In the genomic region with DNA sequence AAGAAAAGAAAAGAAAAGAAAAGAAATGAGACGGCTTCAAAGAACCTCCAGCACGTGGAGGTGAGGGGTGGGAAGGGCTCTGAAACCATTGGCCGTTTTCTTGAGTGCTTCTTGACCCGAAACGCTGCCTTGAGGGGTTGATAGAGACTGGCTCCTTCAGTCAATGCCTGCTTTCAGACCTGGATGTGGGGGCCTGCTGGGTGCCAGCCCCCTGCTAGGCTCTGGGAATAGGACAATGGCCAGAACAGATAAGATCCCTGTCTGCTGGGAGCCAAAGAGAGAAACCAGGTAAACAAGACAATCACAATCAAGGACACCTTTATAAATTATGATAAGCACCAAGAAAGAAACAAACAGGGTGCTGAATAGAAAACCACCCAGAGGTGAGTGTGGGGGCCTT, we compare ENCODE assay signal across 22 cellular contexts. TPM values are rescaled to one million over a fixed set of nuclear protein-coding genes. Genes with fewer than 3 reads are reported as not detected.
DNase-seq lines count a peak whose midpoint lies in the region; ATAC-seq and TF ChIP-seq lines count a peak whose summit lies in the region.
"Had no signal": no experiment of that assay in that cellular context is flagged by ENCODE, and none has a peak within 500 bp of the region (broad histone marks: within the 10 kb centered on the region; RNA-seq: fewer than 3 reads in every experiment).

No MANE protein-coding gene starts in this region.

- H3K9ac ChIP-seq in neural progenitor cell: no peak overlapping the region

- TF ChIP-seq CTCF in right atrium auricular region (IDR thresholded peaks at IDR 0.05) (no peak), body of pancreas (IDR thresholded peaks at IDR 0.05) (no peak), neural progenitor cell (IDR thresholded peaks at IDR 0.05) (no peak), vagina (IDR thresholded peaks at IDR 0.05) (no peak), WERI-Rb-1 (IDR thresholded peaks at IDR 0.05; ENCODE audit: low read depth, low read length) (no peak)

- no peak overlapping the region for H3K4me2 ChIP-seq in neural progenitor cell

- H3K9me3 ChIP-seq in right atrium auricular region (no peaks in the 10 kb centered on the region), body of pancreas (no peaks in the 10 kb centered on the region), neural progenitor cell (ENCODE audit: low read depth) (no peaks in the 10 kb centered on the region), vagina (no peaks in the 10 kb centered on the region), WERI-Rb-1 (ENCODE audit: severe bottlenecking) (no peaks in the 10 kb centered on the region)
- H3K9me3 ChIP-seq: colonic mucosa, psoas muscle, upper lobe of right lung had no signal

- H3K4me1 Mint-ChIP-seq in neural progenitor cell: peaks cover 53% of the 10 kb centered on the region

- H3K27ac ChIP-seq in right atrium auricular region: peak overlapping the region; percentile 84 to 87
- peak overlapping the region in 3 of 4 donors; percentile 33 to 44 (median 35) for H3K27ac ChIP-seq in body of pancreas
- no peak overlapping the region for H3K27ac ChIP-seq in neural progenitor cell
- H3K27ac ChIP-seq in vagina: peak overlapping the region; percentile 82
- H3K27ac ChIP-seq in WERI-Rb-1: no peak overlapping the region
- H3K27ac ChIP-seq: colonic mucosa, psoas muscle, upper lobe of right lung had no signal

- peaks cover 3% of the 10 kb centered on the region for H3K27me3 Mint-ChIP-seq in neural progenitor cell (ENCODE audit: insufficient read depth, low read depth)
- H3K27me3 Mint-ChIP-seq: activated CD4-positive, alpha-beta T cell treated with anti-CD3 and anti-CD28 coated beads, Interleukin-2, amount 10 ng/mL, durations not matched to agents 24 days and 14 days; activated naive CD8-positive, alpha-beta T cell; T-cell had no signal

- H3K27me3 ChIP-seq in right atrium auricular region (no peaks in the 10 kb centered on the region), body of pancreas (no peaks in the 10 kb centered on the region), neural progenitor cell (no peaks in the 10 kb centered on the region), vagina (no peaks in the 10 kb centered on the region), WERI-Rb-1 (ENCODE audit: insufficient read depth, low read depth, severe bottlenecking) (no peaks in the 10 kb centered on the region)
- H3K27me3 ChIP-seq: colonic mucosa, upper lobe of right lung had no signal

- peaks cover 96% of the 10 kb centered on the region for H4K20me1 ChIP-seq in neural progenitor cell (ENCODE audit: low read depth)

- 81 to 87% methylated on average over 5 of the region's 5 CpGs for WGBS in body of pancreas, 2 donors

- intact Hi-C loops in left cardiac atrium (cut with DNase I): no loop called here
- intact Hi-C loops in body of pancreas (cut with DNase I): no loop called here
- intact Hi-C loops in vagina (cut with DNase I): no loop called here

- no peaks in the 10 kb centered on the region for H3F3A ChIP-seq in neural progenitor cell (ENCODE audit: low read depth)

- H3K79me2 ChIP-seq in neural progenitor cell (ENCODE audit: low read depth): peaks cover 75% of the 10 kb centered on the region

- H3K9me3 Mint-ChIP-seq in neural progenitor cell: no peaks in the 10 kb centered on the region
- H3K9me3 Mint-ChIP-seq: activated CD4-positive, alpha-beta T cell treated with anti-CD3 and anti-CD28 coated beads, Interleukin-2, amount 10 ng/mL, durations not matched to agents 24 days and 14 days; activated T-helper 1 cell treated with anti-CD3 and anti-CD28 coated beads, Interleukin-12 subunit alpha, Interleukin-12 subunit beta, Interleukin-2, Interleukin-4 antibody, amounts not matched to agents 30 ng/mL and 10 ng/mL and 1 ng/mL, durations not matched to agents 14 hours and 24 hours and 36 hours; T-cell had no signal

- H3K27ac Mint-ChIP-seq in neural progenitor cell: peak overlapping the region; percentile 53
- H3K27ac Mint-ChIP-seq: activated CD4-positive, alpha-beta T cell treated with anti-CD3 and anti-CD28 coated beads, Interleukin-2, amount 10 ng/mL, durations not matched to agents 24 days and 14 days; activated naive CD8-positive, alpha-beta T cell; activated T-helper 1 cell treated with anti-CD3 and anti-CD28 coated beads, Interleukin-12 subunit alpha, Interleukin-12 subunit beta, Interleukin-2, Interleukin-4 antibody, amounts not matched to agents 30 ng/mL and 10 ng/mL and 1 ng/mL, durations not matched to agents 14 hours and 24 hours and 36 hours; T-cell had no signal

- TF ChIP-seq POLR2A in body of pancreas (IDR thresholded peaks at IDR 0.05) (no peak), vagina (IDR thresholded peaks at IDR 0.05) (no peak)

- H3K4me1 ChIP-seq in right atrium auricular region (peaks cover under 1 to 100% of the 10 kb centered on the region in 2 donors), body of pancreas (peaks cover 92% of the 10 kb centered on the region), neural progenitor cell (no peaks in the 10 kb centered on the region), vagina (peaks cover 100% of the 10 kb centered on the region)

- ATAC-seq in left cardiac atrium (no peak), body of pancreas (no peak)
- ATAC-seq: psoas muscle, T-cell, upper lobe of right lung had no signal

- peaks cover 5% of the 10 kb centered on the region for H3K36me3 Mint-ChIP-seq in neural progenitor cell
- H3K36me3 Mint-ChIP-seq: activated naive CD8-positive, alpha-beta T cell had no signal

- no peak overlapping the region for H3K4me3 ChIP-seq in right atrium auricular region
- H3K4me3 ChIP-seq in body of pancreas: no peak overlapping the region
- no peak overlapping the region for H3K4me3 ChIP-seq in neural progenitor cell
- H3K4me3 ChIP-seq in vagina: no peak overlapping the region
- no peak overlapping the region for H3K4me3 ChIP-seq in WERI-Rb-1 (ENCODE audit: low read depth, low read length)
- H3K4me3 ChIP-seq: colonic mucosa, psoas muscle, upper lobe of right lung had no signal

- H3K36me3 ChIP-seq in right atrium auricular region (no peaks in the 10 kb centered on the region), body of pancreas (replicated peaks in 1 of 2; ENCODE audit: insufficient read depth in 1 of 2, low read depth in 2 of 2) (no peaks in the 10 kb centered on the region), neural progenitor cell (no peaks in the 10 kb centered on the region), vagina (no peaks in the 10 kb centered on the region), WERI-Rb-1 (no peaks in the 10 kb centered on the region)
- H3K36me3 ChIP-seq: colonic mucosa, upper lobe of right lung had no signal

- H2AFZ ChIP-seq in neural progenitor cell (replicated peaks): no peak overlapping the region

- no peak overlapping the region for H3K4me3 Mint-ChIP-seq in neural progenitor cell
- H3K4me3 Mint-ChIP-seq: activated CD4-positive, alpha-beta T cell treated with anti-CD3 and anti-CD28 coated beads, Interleukin-2, amount 10 ng/mL, durations not matched to agents 24 days and 14 days; activated naive CD8-positive, alpha-beta T cell; activated T-helper 1 cell treated with anti-CD3 and anti-CD28 coated beads, Interleukin-12 subunit alpha, Interleukin-12 subunit beta, Interleukin-2, Interleukin-4 antibody, amounts not matched to agents 30 ng/mL and 10 ng/mL and 1 ng/mL, durations not matched to agents 14 hours and 24 hours and 36 hours; T-cell had no signal

- DNase-seq in right atrium auricular region (ENCODE audit: low spot score) (no peak), left cardiac atrium (no peak), body of pancreas (no peak), neural progenitor cell (ENCODE audit: low spot score) (no peak), vagina (ENCODE audit: extremely low spot score in 2 of 2) (no peak), anterior cingulate cortex (lab: John Stamatoyannopoulos, UW) (no peak), WERI-Rb-1 (no peak)
- DNase-seq in stimulated activated CD4-positive, alpha-beta T cell treated with anti-CD3 and anti-CD28 coated beads, Interleukin-4, amount 100 ng/mL, for 1 hour: no peak
- DNase-seq: ACHN; activated CD4-positive, alpha-beta T cell treated with anti-CD3 and anti-CD28 coated beads, Interleukin-2, amount 10 ng/mL, durations not matched to agents 24 days and 14 days; colonic mucosa; NCI-H1105; NCI-H2081; NCI-H345; SHP77 treated with DMSO at 0.1 percent for 48 hours; small intestine; stimulated activated naive CD4-positive, alpha-beta T cell; T-cell; upper lobe of right lung had no signal

RNA-seq across cellular contexts. Expression of a gene that starts 27.7 kb away (rescaled TPM):
- total RNA-seq in right atrium auricular region: 10 to 100 TPM; 59.3 to 71.0 TPM
- 10 to 100 TPM; 51.4 to 58.0 TPM for total RNA-seq in left cardiac atrium
- 10 to 100 TPM; 27.2 to 42.2 TPM for total RNA-seq in body of pancreas
- 5.8 and 12.3 TPM in 2 replicates for total RNA-seq in neural progenitor cell (ENCODE audit: low replicate concordance)
- total RNA-seq in vagina: 61.4 TPM

Comparison
In these comparisons a context has a peak if more than half of its experiments do, and no peak if none do; other contexts are left out.
1. H3K27ac ChIP-seq: peak in right atrium auricular region (2 of 2), body of pancreas (3 of 4) and vagina (single experiment); none in neural progenitor cell (single experiment) and WERI-Rb-1 (single experiment).